7 cellular contexts compared by ENCODE assay signal in genomic region chr13:109533350-109533749, GRCh38.
"Had no signal": no experiment of that assay in that cellular context is flagged by ENCODE, and none has a peak within 500 bp of the region (broad histone marks: within the 10 kb centered on the region; RNA-seq: fewer than 3 reads in every experiment).

No MANE protein-coding gene starts in this region.

- FAIRE-seq: HTR-8/SVneo had no signal

- H3K4me3 ChIP-seq: GM23338, HAP-1 had no signal

- H3K27ac Mint-ChIP-seq: GM23338, HFFc6 had no signal

- H3K4me2 ChIP-seq: GM23338 had no signal

- DNase-seq: H7, HFFc6, KBM-7 had no signal

- H3K9me3 ChIP-seq: HAP-1 had no signal

- H3K36me3 ChIP-seq: HAP-1 had no signal

- H3K9me3 Mint-ChIP-seq: GM23338, HFFc6 had no signal

- H3K4me3 Mint-ChIP-seq: GM23338, HFFc6, IgD-negative memory B cell had no signal

- H2AFZ ChIP-seq: GM23338 had no signal

- H3K4me1 ChIP-seq: HAP-1 had no signal

- H3K27me3 Mint-ChIP-seq: IgD-negative memory B cell had no signal

- H3K36me3 Mint-ChIP-seq: IgD-negative memory B cell had no signal

- H3K4me1 Mint-ChIP-seq: GM23338, IgD-negative memory B cell had no signal
